In genomic region chr7:44633254-44634186, GRCh38 we compare ENCODE assay signal across 8 cellular contexts. TPM values are rescaled to one million over a fixed set of nuclear protein-coding genes. Genes with fewer than 3 reads are reported as not detected.
DNase-seq lines count a peak whose midpoint lies in the region; ATAC-seq and TF ChIP-seq lines count a peak whose summit lies in the region.

No MANE protein-coding gene starts in this region.

- H3K36me3 ChIP-seq in Caco-2 (ENCODE audit: control insufficient read depth, insufficient read depth, low read length): no peaks in the 10 kb centered on the region; the same call in 1 of the 2 replicates

- peaks cover 52% of the 10 kb centered on the region for H3K4me1 ChIP-seq in Caco-2

- H3K4me1 Mint-ChIP-seq in Caco-2 (ENCODE audit: low read depth, unreplicated experiment): peaks cover 59% of the 10 kb centered on the region
- H3K4me1 Mint-ChIP-seq in activated CD4-positive, alpha-beta memory T cell treated with anti-CD3 and anti-CD28 coated beads for 36 hours (ENCODE audit: low read depth): peaks cover 97% of the 10 kb centered on the region

- intact Hi-C loops in Caco-2 (cut with micrococcal nuclease; ENCODE audit: unreplicated experiment): loop anchor here (1.0 kb wide), 2 partner anchors 15 to 27 kb away; partner anchors contain the start of gene OGDH
- intact Hi-C loops in activated CD4-positive, alpha-beta memory T cell treated with anti-CD3 and anti-CD28 coated beads for 36 hours (cut with micrococcal nuclease): loop anchor here (1.0 to 10.0 kb wide), 5 partner anchors 9 to 391 kb away; partner anchors contain the start of genes MYO1G and OGDH

- CTCF ChIA-PET in Caco-2 (lab: Charles Lee): interaction anchor here (0.5 to 1.2 kb wide), 2 partner anchors 27 to 41 kb away, joined by 3 read pairs; partner anchors contain the start of gene OGDH
- CTCF ChIA-PET in activated CD4-positive, alpha-beta memory T cell treated with anti-CD3 and anti-CD28 coated beads for 36 hours (lab: Charles Lee): interaction anchor here (1.1 to 2.3 kb wide), 3 partner anchors 9 to 16 kb away, joined by 3 to 10 read pairs (median 7); no protein-coding TSS in a partner anchor

- no peak for DNase-seq in Caco-2
- DNase-seq in HT1080 (ENCODE audit: low read depth): peak; percentile 98
- DNase-seq in activated CD4-positive, alpha-beta memory T cell treated with anti-CD3 and anti-CD28 coated beads for 36 hours: peak; percentile 84
- peak; percentile 88 for DNase-seq in epithelial cell of prostate (ENCODE audit: low read depth, low spot score)
- DNase-seq in non-pigmented ciliary epithelial cell (ENCODE audit: low read depth): peak; percentile 69
- DNase-seq in SHP77 treated with DMSO at 0.1 percent for 48 hours (lab: John Stamatoyannopoulos, UW): no peak
- no peak for DNase-seq in HuH-7 (ENCODE audit: low spot score)

- POLR2A ChIA-PET in Caco-2 (lab: Charles Lee): interaction anchor here (0.6 to 2.4 kb wide), 4 partner anchors 15 to 552 kb away, joined by 3 to 21 read pairs (median 4); partner anchors contain the start of gene OGDH
- POLR2A ChIA-PET in activated CD4-positive, alpha-beta memory T cell treated with anti-CD3 and anti-CD28 coated beads for 36 hours (lab: Charles Lee): interaction anchor here (0.6 to 5.2 kb wide), 10 partner anchors 9 to 711 kb away, joined by 3 to 43 read pairs (median 10); partner anchors contain the start of genes H2AZ2, OGDH, PPIA and TMED4

- no peaks in the 10 kb centered on the region for H3K27me3 Mint-ChIP-seq in Caco-2 (ENCODE audit: insufficient read depth, unreplicated experiment)
- H3K27me3 Mint-ChIP-seq in activated CD4-positive, alpha-beta memory T cell treated with anti-CD3 and anti-CD28 coated beads for 36 hours: no peaks in the 10 kb centered on the region

- H3K27ac Mint-ChIP-seq in Caco-2 (ENCODE audit: unreplicated experiment): peak overlapping the region; percentile 91
- peak overlapping the region; percentile 96 for H3K27ac Mint-ChIP-seq in activated CD4-positive, alpha-beta memory T cell treated with anti-CD3 and anti-CD28 coated beads for 36 hours

- TF ChIP-seq CTCF in Caco-2 (IDR thresholded peaks at IDR 0.05; ENCODE audit: insufficient read depth in 1 of 2, low read depth in 1 of 2, low read length in 1 of 2, severe bottlenecking in 1 of 2, unreplicated experiment in 1 of 2): no peak

- H3K27me3 ChIP-seq in Caco-2 (replicated peaks; ENCODE audit: control insufficient read depth, insufficient read depth, low read length): no peaks in the 10 kb centered on the region

- TSS peak; percentile 82 for BruUV-seq in Caco-2 (replicated peaks; lab: Mats Ljungman, UMichigan)

- H3K4me3 ChIP-seq in Caco-2 (ENCODE audit: low read depth, low read length): no peak overlapping the region

- H3K9me3 ChIP-seq in Caco-2: no peaks in the 10 kb centered on the region

- H3K36me3 Mint-ChIP-seq in Caco-2 (ENCODE audit: insufficient read depth, unreplicated experiment): peaks cover 70% of the 10 kb centered on the region
- H3K36me3 Mint-ChIP-seq in activated CD4-positive, alpha-beta memory T cell treated with anti-CD3 and anti-CD28 coated beads for 36 hours: peaks cover 29% of the 10 kb centered on the region

- ATAC-seq in GM21423 (IDR thresholded peaks at IDR 0.05; ENCODE audit: unreplicated experiment): peak; percentile 49

- peak overlapping the region; percentile 100 for H3K27ac ChIP-seq in epithelial cell of prostate

- H3K4me3 Mint-ChIP-seq in Caco-2 (ENCODE audit: unreplicated experiment): no peak overlapping the region
- peak overlapping the region; percentile 53 for H3K4me3 Mint-ChIP-seq in activated CD4-positive, alpha-beta memory T cell treated with anti-CD3 and anti-CD28 coated beads for 36 hours

- H3K9me3 Mint-ChIP-seq in Caco-2 (ENCODE audit: unreplicated experiment): no peaks in the 10 kb centered on the region
- H3K9me3 Mint-ChIP-seq in activated CD4-positive, alpha-beta memory T cell treated with anti-CD3 and anti-CD28 coated beads for 36 hours: no peaks in the 10 kb centered on the region

RNA-seq across cellular contexts. Expression of gene OGDH, which starts 27.1 kb away (rescaled TPM):
- total RNA-seq in Caco-2 (2022): 62.1 and 64.5 TPM in 2 replicates
- 41.8 and 41.9 TPM in 2 replicates for total RNA-seq in HT1080 (2014; rRNA removed; shearing (Covaris generic))
- 26.5 and 27.4 TPM in 2 replicates for polyA plus RNA-seq in HT1080 (2015; cell fraction: cytosol; rRNA removed)
- 61.3 and 68.0 TPM in 2 replicates for polyA plus RNA-seq in HT1080 (2015; cell fraction: nucleus; rRNA removed)
- total RNA-seq in activated CD4-positive, alpha-beta memory T cell treated with anti-CD3 and anti-CD28 coated beads for 36 hours: 100 to 1,000 TPM; 103 to 105 TPM

RNA-seq across cellular contexts. Expression of gene TMED4, which starts 51.5 kb away (rescaled TPM):
- total RNA-seq in Caco-2 (2022): 93.4 and 96.6 TPM in 2 replicates
- total RNA-seq in HT1080 (2014; rRNA removed; shearing (Covaris generic)): 71.4 and 76.8 TPM in 2 replicates
- 91.7 and 104 TPM in 2 replicates for polyA plus RNA-seq in HT1080 (2015; cell fraction: cytosol; rRNA removed)
- polyA plus RNA-seq in HT1080 (2015; cell fraction: nucleus; rRNA removed): 106 and 114 TPM in 2 replicates
- 10 to 100 TPM; 74.8 to 79.1 TPM for total RNA-seq in activated CD4-positive, alpha-beta memory T cell treated with anti-CD3 and anti-CD28 coated beads for 36 hours

RNA-seq across cellular contexts. Expression of gene DDX56, which starts 59.8 kb away (rescaled TPM):
- total RNA-seq in Caco-2 (2022): 135 and 154 TPM in 2 replicates
- 159 and 169 TPM in 2 replicates for total RNA-seq in HT1080 (2014; rRNA removed; shearing (Covaris generic))
- 69.1 and 76.0 TPM in 2 replicates for polyA plus RNA-seq in HT1080 (2015; cell fraction: cytosol; rRNA removed)
- polyA plus RNA-seq in HT1080 (2015; cell fraction: nucleus; rRNA removed): 157 and 180 TPM in 2 replicates
- total RNA-seq in activated CD4-positive, alpha-beta memory T cell treated with anti-CD3 and anti-CD28 coated beads for 36 hours: 10 to 100 TPM; 84.0 to 87.0 TPM

Comparison
In these comparisons a context has a peak if more than half of its experiments do, and no peak if none do; other contexts are left out.
1. DNase-seq: peak in HT1080 (single experiment), activated CD4-positive, alpha-beta memory T cell treated with anti-CD3 and anti-CD28 coated beads for 36 hours (single experiment), epithelial cell of prostate (single experiment) and non-pigmented ciliary epithelial cell (single experiment); none in Caco-2 (0 of 2), SHP77 treated with DMSO at 0.1 percent for 48 hours (single experiment) and HuH-7 (single experiment).